ENCODE assay signal across 22 cellular contexts in the genomic region with DNA sequence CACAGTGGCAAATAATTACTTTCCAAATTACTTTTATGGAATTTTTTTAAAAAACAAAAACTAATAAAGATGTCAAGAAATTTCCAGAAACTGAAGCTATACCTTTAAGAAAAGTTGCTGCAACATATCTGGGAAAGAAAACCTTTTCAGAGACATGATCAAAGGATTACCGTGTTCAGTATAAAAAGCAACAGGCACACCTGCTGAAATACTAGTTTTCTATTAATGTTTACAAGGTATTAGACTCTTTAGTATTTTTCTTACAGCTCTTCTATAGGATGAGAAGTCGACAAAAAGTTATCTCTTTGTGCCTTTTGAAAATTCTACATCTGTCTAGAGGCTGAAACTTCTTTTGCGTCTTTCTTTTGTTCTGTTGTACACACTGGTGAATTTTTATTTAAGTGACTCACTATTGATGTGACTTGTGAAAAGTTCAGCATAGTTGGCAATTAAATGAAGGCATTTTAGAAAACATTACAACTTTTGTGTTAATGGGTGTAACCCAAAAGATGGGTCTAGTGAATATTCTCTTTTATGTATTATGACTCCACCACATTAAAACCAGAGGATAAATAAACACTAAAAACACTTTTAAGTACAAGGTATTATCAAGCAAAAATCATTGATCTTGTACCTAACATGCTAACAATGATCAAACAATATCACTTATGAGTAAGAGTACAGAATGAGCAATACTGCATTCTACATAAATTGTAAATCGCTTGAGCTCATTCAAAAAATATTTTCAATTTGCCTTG. TPM values are rescaled to one million over a fixed set of nuclear protein-coding genes. Genes with fewer than 3 reads are reported as not detected.
DNase-seq lines count a peak whose midpoint lies in the region; ATAC-seq, FAIRE-seq and TF ChIP-seq lines count a peak whose summit lies in the region.
"Had no signal": no experiment of that assay in that cellular context is flagged by ENCODE, and none has a peak within 500 bp of the region (broad histone marks: within the 10 kb centered on the region; RNA-seq: fewer than 3 reads in every experiment).

No MANE protein-coding gene starts in this region.

- POLR2A ChIA-PET in PC-3 (lab: Charles Lee; ENCODE audit: unreplicated experiment), result interaction anchor here (0.5 to 1.1 kb wide), 4 partner anchors 15 to 487 kb away, joined by 4 to 12 read pairs (median 6); no protein-coding TSS in a partner anchor

- H3K9ac ChIP-seq in PC-3 (ENCODE audit: low read length), result peak overlapping the region; percentile 88

- H3K27me3 ChIP-seq in PC-3 (ENCODE audit: low read length), result no peaks in the 10 kb centered on the region
- no peaks in the 10 kb centered on the region for H3K27me3 ChIP-seq in bronchial epithelial cell (ENCODE audit: control insufficient read depth, insufficient read depth, low read length)
- H3K27me3 ChIP-seq in foreskin keratinocyte, result no peaks in the 10 kb centered on the region
- H3K27me3 ChIP-seq: BE2C had no signal

- H3K4me1 ChIP-seq in PC-3 (ENCODE audit: insufficient read depth, low read length) (peaks cover 36% of the 10 kb centered on the region), foreskin keratinocyte (no peaks in the 10 kb centered on the region)
- H3K4me1 ChIP-seq: BE2C had no signal

- H3K36me3 Mint-ChIP-seq in activated T-helper 1 cell treated with anti-CD3 and anti-CD28 coated beads, Interleukin-12 subunit alpha, Interleukin-12 subunit beta, Interleukin-2, Interleukin-4 antibody, amounts not matched to agents 30 ng/mL and 10 ng/mL and 1 ng/mL, durations not matched to agents 14 hours and 24 hours and 36 hours (ENCODE audit: low read depth), result no peaks in the 10 kb centered on the region
- H3K36me3 Mint-ChIP-seq: CD4-positive, CD25-positive, alpha-beta regulatory T cell had no signal

- TF ChIP-seq CTCF in 22Rv1 (IDR thresholded peaks at IDR 0.05) (no peak), PC-3 (conservative IDR thresholded peaks at IDR 0.05; ENCODE audit: low read depth, low read length) (no peak), bronchial epithelial cell (IDR thresholded peaks at IDR 0.05; ENCODE audit: insufficient read depth, low read length, severe bottlenecking) (no peak), foreskin keratinocyte (conservative IDR thresholded peaks at IDR 0.05) (no peak)

- no peaks in the 10 kb centered on the region for H3K36me3 ChIP-seq in PC-3 (ENCODE audit: low read depth, low read length)
- no peaks in the 10 kb centered on the region for H3K36me3 ChIP-seq in bronchial epithelial cell (ENCODE audit: control insufficient read depth, insufficient read depth, low read length)
- H3K36me3 ChIP-seq: BE2C had no signal

- H3F3A ChIP-seq in PC-3 (ENCODE audit: low read length, unreplicated experiment), result peaks cover 5% of the 10 kb centered on the region

- no peak for DNase-seq in H54 (ENCODE audit: insufficient read length, low spot score)
- peak; percentile 86 for DNase-seq in PC-3
- DNase-seq in bronchial epithelial cell (ENCODE audit: low read depth), result peak; percentile 46
- no peak for DNase-seq in NCI-H446 treated with DMSO at 0.1 percent for 48 hours (lab: John Stamatoyannopoulos, UW)
- DNase-seq in foreskin keratinocyte, result no peak
- DNase-seq in stimulated activated naive CD4-positive, alpha-beta T cell treated with Interleukin-2 at 50 U/mL for 16 hours (lab: John Stamatoyannopoulos, UW), result no peak
- DNase-seq in activated T-helper 1 cell treated with anti-CD3 and anti-CD28 coated beads, Interleukin-12 subunit alpha, Interleukin-12 subunit beta, Interleukin-2, Interleukin-4 antibody, amounts not matched to agents 30 ng/mL and 10 ng/mL and 1 ng/mL, durations not matched to agents 14 hours and 24 hours and 36 hours (ENCODE audit: low spot score), result no peak
- DNase-seq: BE2C; CD4-positive, CD25-positive, alpha-beta regulatory T cell; COR-L47; DMS 273 treated with DMSO at 0.1 percent for 48 hours; DMS79 treated with DMSO at 0.1 percent for 48 hours; GOT3; NCI-H1105 treated with DMSO at 0.1 percent for 48 hours; NCI-H2081 treated with DMSO at 0.1 percent for 48 hours; NCI-H2171 treated with DMSO at 0.1 percent for 48 hours; NCI-H526 treated with DMSO at 0.1 percent for 48 hours; SIG-M5; T-helper 1 cell had no signal

- peak overlapping the region; percentile 14 for H2AFZ ChIP-seq in PC-3 (ENCODE audit: low read length)

- CTCF ChIA-PET in PC-3 (lab: Charles Lee), result interaction anchor here (0.9 to 2.1 kb wide), 4 partner anchors 16 to 155 kb away, joined by 4 to 8 read pairs (median 6); no protein-coding TSS in a partner anchor

- H3K9me3 Mint-ChIP-seq in activated T-helper 1 cell treated with anti-CD3 and anti-CD28 coated beads, Interleukin-12 subunit alpha, Interleukin-12 subunit beta, Interleukin-2, Interleukin-4 antibody, amounts not matched to agents 30 ng/mL and 10 ng/mL and 1 ng/mL, durations not matched to agents 14 hours and 24 hours and 36 hours, result no peaks in the 10 kb centered on the region

- no peaks in the 10 kb centered on the region for H3K27me3 Mint-ChIP-seq in activated T-helper 1 cell treated with anti-CD3 and anti-CD28 coated beads, Interleukin-12 subunit alpha, Interleukin-12 subunit beta, Interleukin-2, Interleukin-4 antibody, amounts not matched to agents 30 ng/mL and 10 ng/mL and 1 ng/mL, durations not matched to agents 14 hours and 24 hours and 36 hours (ENCODE audit: insufficient read depth)

- no peaks in the 10 kb centered on the region for H4K20me1 ChIP-seq in PC-3 (ENCODE audit: low read length)

- intact Hi-C loops in PC-3 (cut with micrococcal nuclease), result loop anchor here (1.0 to 5.0 kb wide), 2 partner anchors 14 to 230 kb away; no protein-coding TSS in a partner anchor
- intact Hi-C loops in activated T-helper 1 cell treated with anti-CD3 and anti-CD28 coated beads, Interleukin-12 subunit alpha, Interleukin-12 subunit beta, Interleukin-2, Interleukin-4 antibody, amounts not matched to agents 30 ng/mL and 10 ng/mL and 1 ng/mL, durations not matched to agents 14 hours and 24 hours and 36 hours (cut with micrococcal nuclease), result no loop called here

- H3K4me2 ChIP-seq in PC-3 (ENCODE audit: low read length), result peak overlapping the region; percentile 82

- no peaks in the 10 kb centered on the region for H3K9me2 ChIP-seq in PC-3 (replicated peaks; ENCODE audit: low read length)

- H3K4me1 Mint-ChIP-seq in activated T-helper 1 cell treated with anti-CD3 and anti-CD28 coated beads, Interleukin-12 subunit alpha, Interleukin-12 subunit beta, Interleukin-2, Interleukin-4 antibody, amounts not matched to agents 30 ng/mL and 10 ng/mL and 1 ng/mL, durations not matched to agents 14 hours and 24 hours and 36 hours (ENCODE audit: low read depth), result no peaks in the 10 kb centered on the region

- H3K9me3 ChIP-seq in PC-3 (ENCODE audit: low read length), result no peaks in the 10 kb centered on the region
- H3K9me3 ChIP-seq: BE2C had no signal

- no peak overlapping the region for H3K4me3 Mint-ChIP-seq in activated T-helper 1 cell treated with anti-CD3 and anti-CD28 coated beads, Interleukin-12 subunit alpha, Interleukin-12 subunit beta, Interleukin-2, Interleukin-4 antibody, amounts not matched to agents 30 ng/mL and 10 ng/mL and 1 ng/mL, durations not matched to agents 14 hours and 24 hours and 36 hours
- H3K4me3 Mint-ChIP-seq: CD4-positive, CD25-positive, alpha-beta regulatory T cell had no signal

- no peak for TF ChIP-seq POLR2A in H54 (IDR thresholded peaks at IDR 0.05; ENCODE audit: low read depth, low read length)

- H3K4me3 ChIP-seq in PC-3 (ENCODE audit: low read length) (peak overlapping the region; percentile 56), bronchial epithelial cell (ENCODE audit: low read depth, low read length) (no peak overlapping the region)

- no peaks in the 10 kb centered on the region for H3K79me2 ChIP-seq in PC-3 (ENCODE audit: low read length)

- FAIRE-seq in H54 (lab: Jason Lieb, UNC), result peak; percentile 11
- no peak for FAIRE-seq in bronchial epithelial cell (lab: Jason Lieb, UNC)

- no peak overlapping the region for H3K27ac Mint-ChIP-seq in activated T-helper 1 cell treated with anti-CD3 and anti-CD28 coated beads, Interleukin-12 subunit alpha, Interleukin-12 subunit beta, Interleukin-2, Interleukin-4 antibody, amounts not matched to agents 30 ng/mL and 10 ng/mL and 1 ng/mL, durations not matched to agents 14 hours and 24 hours and 36 hours
- H3K27ac Mint-ChIP-seq: CD4-positive, CD25-positive, alpha-beta regulatory T cell had no signal

- ATAC-seq in PC-3, result peak; percentile 51
- ATAC-seq in foreskin keratinocyte, result no peak

- peak overlapping the region; percentile 91 for H3K27ac ChIP-seq in 22Rv1
- H3K27ac ChIP-seq in PC-3 (ENCODE audit: low read length), result peak overlapping the region; percentile 97
- H3K27ac ChIP-seq in foreskin keratinocyte, result no peak overlapping the region
- H3K27ac ChIP-seq: RWPE1 had no signal

- BruUV-seq in PC-3 (replicated peaks; lab: Mats Ljungman, UMichigan), result no TSS peak

RNA-seq across cellular contexts. Expression of gene NACA2, which starts 23.8 kb away (rescaled TPM):
- total RNA-seq in PC-3 (2014; rRNA removed) (not detected in 2 replicates), bronchial epithelial cell (not detected in 2 replicates), foreskin keratinocyte (0.17 TPM in 1 of 2 replicates, not detected in the other)
- not detected in 2 replicates for polyA plus RNA-seq in foreskin keratinocyte
- total RNA-seq in activated T-helper 1 cell treated with anti-CD3 and anti-CD28 coated beads, Interleukin-12 subunit alpha, Interleukin-12 subunit beta, Interleukin-2, Interleukin-4 antibody, amounts not matched to agents 30 ng/mL and 10 ng/mL and 1 ng/mL, durations not matched to agents 14 hours and 24 hours and 36 hours, result 0.60 TPM in 1 of 2 replicates, not detected in the other
- total RNA-seq: A673; CD4-positive, CD25-positive, alpha-beta regulatory T cell had no signal
- polyA plus RNA-seq: CD4-positive, CD25-positive, alpha-beta regulatory T cell had no signal

Comparison
In these comparisons a context has a peak if more than half of its experiments do, and no peak if none do; other contexts are left out.
1. DNase-seq: peak in PC-3 (single experiment) and bronchial epithelial cell (single experiment); none in H54 (single experiment), NCI-H446 treated with DMSO at 0.1 percent for 48 hours (single experiment), foreskin keratinocyte (0 of 2), stimulated activated naive CD4-positive, alpha-beta T cell treated with Interleukin-2 at 50 U/mL for 16 hours (single experiment) and activated T-helper 1 cell treated with anti-CD3 and anti-CD28 coated beads, Interleukin-12 subunit alpha, Interleukin-12 subunit beta, Interleukin-2, Interleukin-4 antibody, amounts not matched to agents 30 ng/mL and 10 ng/mL and 1 ng/mL, durations not matched to agents 14 hours and 24 hours and 36 hours (single experiment).